Comparison of ENCODE assay signal across 14 cellular contexts in the genomic region with DNA sequence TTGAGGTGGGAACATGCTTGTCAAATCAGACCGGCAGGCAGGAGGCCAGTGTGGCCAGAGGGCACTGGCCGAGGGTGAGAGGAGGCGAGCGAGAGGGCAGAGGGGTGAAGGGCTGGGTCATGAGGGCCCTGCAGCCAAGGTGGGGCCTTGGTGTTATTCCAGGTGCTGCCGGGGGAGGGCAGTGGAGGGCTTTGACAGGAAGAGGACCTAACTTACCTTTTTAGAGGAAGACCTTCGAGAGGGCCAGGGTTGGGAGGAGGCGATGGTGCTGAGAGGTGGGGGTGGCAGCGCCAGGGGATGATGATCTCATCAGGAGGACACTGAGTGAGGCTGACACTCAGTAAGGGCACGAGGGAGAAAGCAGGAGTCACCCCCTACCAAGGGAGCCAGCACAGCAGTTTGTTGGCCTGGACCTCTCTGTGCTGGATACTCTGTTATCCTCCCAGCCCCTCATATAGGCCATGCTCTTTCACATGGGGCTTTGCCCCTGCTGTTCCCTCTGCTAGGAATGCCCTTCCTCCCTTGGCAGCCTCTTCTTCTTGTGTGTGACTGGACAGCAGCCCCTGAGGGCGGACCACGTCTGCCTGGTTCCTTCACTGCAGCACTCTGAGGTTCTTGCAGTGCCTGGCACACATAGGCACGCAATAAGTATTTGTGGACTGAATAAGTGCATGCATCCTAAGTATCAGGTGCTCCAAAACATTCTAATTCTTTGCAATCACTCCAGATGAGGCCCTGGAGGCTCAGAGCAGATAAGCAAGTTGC. TPM values are rescaled to one million over a fixed set of nuclear protein-coding genes. Genes with fewer than 3 reads are reported as not detected.
DNase-seq lines count a peak whose midpoint lies in the region; ATAC-seq and TF ChIP-seq lines count a peak whose summit lies in the region.
"Had no signal": no experiment of that assay in that cellular context is flagged by ENCODE, and none has a peak within 500 bp of the region (broad histone marks: within the 10 kb centered on the region; RNA-seq: fewer than 3 reads in every experiment).

No MANE protein-coding gene starts in this region.

- no peak overlapping the region for H3K4me2 ChIP-seq in neural progenitor cell

- intact Hi-C loops in uterus (cut with DNase I; ENCODE audit: low total_unique reads) = no loop called here

- no peaks in the 10 kb centered on the region for H3K36me3 Mint-ChIP-seq in neural progenitor cell
- H3K36me3 Mint-ChIP-seq: stimulated activated naive B cell treated with anti-CD40 and anti-IgM and Interleukin-4, amounts not matched to agents 10 μg/mL and 1 μg/mL and 100 μg/mL, for 72 hours had no signal

- no peak overlapping the region for H3K27ac ChIP-seq in neural progenitor cell
- no peak overlapping the region for H3K27ac ChIP-seq in right atrium auricular region
- H3K27ac ChIP-seq in uterus = no peak overlapping the region
- H3K27ac ChIP-seq: 22Rv1, epithelial cell of prostate had no signal

- H3K9me3 Mint-ChIP-seq in neural progenitor cell = no peaks in the 10 kb centered on the region
- H3K9me3 Mint-ChIP-seq: stimulated activated naive B cell treated with anti-CD40 and anti-IgM and Interleukin-4, amounts not matched to agents 10 μg/mL and 1 μg/mL and 100 μg/mL, for 72 hours had no signal

- no peaks in the 10 kb centered on the region for H3K79me2 ChIP-seq in neural progenitor cell (ENCODE audit: low read depth)

- H3F3A ChIP-seq in neural progenitor cell (ENCODE audit: low read depth) = peaks cover 5% of the 10 kb centered on the region

- H3K4me3 ChIP-seq in epithelial cell of esophagus (ENCODE audit: low read length) (no peak overlapping the region), neural progenitor cell (no peak overlapping the region), right atrium auricular region (no peak overlapping the region), uterus (no peak overlapping the region)

- peaks cover 4% of the 10 kb centered on the region for H3K27me3 Mint-ChIP-seq in neural progenitor cell (ENCODE audit: insufficient read depth, low read depth)

- H3K27ac Mint-ChIP-seq in neural progenitor cell = peak overlapping the region; percentile 12
- H3K27ac Mint-ChIP-seq: stimulated activated naive B cell treated with anti-CD40 and anti-IgM and Interleukin-4, amounts not matched to agents 10 μg/mL and 1 μg/mL and 100 μg/mL, for 72 hours had no signal

- TF ChIP-seq CTCF in epithelial cell of esophagus (IDR thresholded peaks at IDR 0.05; ENCODE audit: insufficient read depth, low read depth, low read length, missing control alignments) = peak; percentile 41
- TF ChIP-seq CTCF in neural progenitor cell (IDR thresholded peaks at IDR 0.05) = peak; percentile 28
- no peak for TF ChIP-seq CTCF in right atrium auricular region (IDR thresholded peaks at IDR 0.05)
- TF ChIP-seq CTCF in uterus (IDR thresholded peaks at IDR 0.05) = no peak

- H3K27me3 ChIP-seq in neural progenitor cell (peaks cover 4% of the 10 kb centered on the region), right atrium auricular region (no peaks in the 10 kb centered on the region), uterus (no peaks in the 10 kb centered on the region)

- H3K36me3 ChIP-seq in neural progenitor cell (no peaks in the 10 kb centered on the region), right atrium auricular region (no peaks in the 10 kb centered on the region), uterus (no peaks in the 10 kb centered on the region)

- no peak for ATAC-seq in HG03135 (IDR thresholded peaks at IDR 0.05; ENCODE audit: unreplicated experiment)
- ATAC-seq: stimulated activated naive B cell treated with anti-CD40 and anti-IgM and Interleukin-4, amounts not matched to agents 10 μg/mL and 1 μg/mL and 100 μg/mL, for 72 hours had no signal

- no peak for TF ChIP-seq POLR2A in uterus (IDR thresholded peaks at IDR 0.05)

- H4K20me1 ChIP-seq in neural progenitor cell (ENCODE audit: low read depth) = peaks cover under 1% of the 10 kb centered on the region

- H2AFZ ChIP-seq in neural progenitor cell (replicated peaks) = no peak overlapping the region

- peaks cover 13% of the 10 kb centered on the region for H3K4me1 Mint-ChIP-seq in neural progenitor cell
- H3K4me1 Mint-ChIP-seq: stimulated activated naive B cell treated with anti-CD40 and anti-IgM and Interleukin-4, amounts not matched to agents 10 μg/mL and 1 μg/mL and 100 μg/mL, for 72 hours had no signal

- H3K9me3 ChIP-seq in neural progenitor cell (ENCODE audit: low read depth) = no peaks in the 10 kb centered on the region
- H3K9me3 ChIP-seq in right atrium auricular region = no peaks in the 10 kb centered on the region
- H3K9me3 ChIP-seq in uterus = no peaks in the 10 kb centered on the region

- DNase-seq in NCI-H82 (lab: John Stamatoyannopoulos, UW) (peak; percentile 15), NCI-H82 treated with DMSO at 0.1 percent for 48 hours (lab: John Stamatoyannopoulos, UW; ENCODE audit: unreplicated experiment) (no peak), NCI-H226 (peak; percentile 36), epithelial cell of esophagus (ENCODE audit: low read depth) (no peak), neural progenitor cell (ENCODE audit: low spot score) (no peak), right atrium auricular region (ENCODE audit: low spot score) (no peak), uterus (no peak)
- DNase-seq: aorta; DMS53; NCI-H1092 treated with DMSO at 0.1 percent for 48 hours; stimulated activated naive B cell treated with anti-CD40 and anti-IgM and Interleukin-4, amounts not matched to agents 10 μg/mL and 1 μg/mL and 100 μg/mL, for 72 hours had no signal

- no peak overlapping the region for H3K4me3 Mint-ChIP-seq in neural progenitor cell
- H3K4me3 Mint-ChIP-seq: stimulated activated naive B cell treated with anti-CD40 and anti-IgM and Interleukin-4, amounts not matched to agents 10 μg/mL and 1 μg/mL and 100 μg/mL, for 72 hours had no signal

- peaks cover 6% of the 10 kb centered on the region for H3K4me1 ChIP-seq in neural progenitor cell
- H3K4me1 ChIP-seq in right atrium auricular region = no peaks in the 10 kb centered on the region
- H3K4me1 ChIP-seq in uterus = no peaks in the 10 kb centered on the region

- H3K9ac ChIP-seq in neural progenitor cell = no peak overlapping the region

RNA-seq across cellular contexts. Expression of a gene that starts 7.5 kb away (rescaled TPM):
- total RNA-seq in neural progenitor cell (ENCODE audit: low replicate concordance) (not detected in 2 replicates), right atrium auricular region (under 1 TPM; 0.43 to 0.70 TPM), uterus (1 to 10 TPM in 2 of 4 donors, not detected in 2; 3.2 to 5.3 TPM)

RNA-seq across cellular contexts. Expression of a gene that starts 44.3 kb away (rescaled TPM):
- 5.4 and 11.0 TPM in 2 replicates for total RNA-seq in neural progenitor cell (ENCODE audit: low replicate concordance)
- 1 to 10 TPM; 3.9 to 4.0 TPM for total RNA-seq in right atrium auricular region
- total RNA-seq in uterus = 10 to 100 TPM in 1 of 4 donors, 1 to 10 TPM in 3; 3.5 to 17.7 (median 7.2) TPM

Comparison
In these comparisons a context has a peak if more than half of its experiments do, and no peak if none do; other contexts are left out.
1. DNase-seq: peak in NCI-H82 (single experiment) and NCI-H226 (single experiment); none in NCI-H82 treated with DMSO at 0.1 percent for 48 hours (single experiment), epithelial cell of esophagus (single experiment), neural progenitor cell (single experiment), right atrium auricular region (single experiment) and uterus (0 of 2).
2. CTCF ChIP-seq: peak in epithelial cell of esophagus (single experiment) and neural progenitor cell (single experiment); none in right atrium auricular region (0 of 2) and uterus (0 of 4).